ENCODE assay signal across 1 cellular context in the genomic region with DNA sequence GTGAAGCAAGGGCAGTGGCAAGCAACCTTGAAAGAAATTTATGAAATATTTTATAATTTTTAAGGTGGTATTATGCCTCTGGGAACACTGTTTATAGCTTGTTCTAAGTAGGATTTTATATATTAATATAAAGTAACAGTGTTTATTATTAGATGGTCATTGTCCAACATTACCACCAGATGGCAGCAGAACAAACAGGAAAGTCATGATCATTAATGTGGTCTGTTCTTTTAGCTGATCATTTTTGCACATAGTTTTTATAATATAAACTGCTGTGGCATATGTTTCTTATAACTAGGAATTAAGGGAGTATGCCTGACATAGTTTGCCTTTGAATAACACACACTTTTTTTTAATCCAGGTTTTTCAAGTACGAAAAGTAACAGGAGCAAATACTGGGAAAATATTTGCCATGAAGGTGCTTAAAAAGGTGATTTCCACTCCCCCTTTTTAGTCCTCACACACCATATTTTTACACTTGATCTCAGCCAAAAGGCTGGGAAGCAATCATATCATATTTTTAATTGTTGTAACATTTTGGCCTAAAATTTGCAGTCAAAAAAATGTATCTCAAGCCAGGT.
TF ChIP-seq lines count a peak whose summit lies in the region.

No MANE protein-coding gene starts in this region.

TF ChIP-seq in WTC11, 78 proteins besides CTCF, POLR2A, EP300 and RAD21 (continued from another document):
- TF ChIP-seq, protein P1, sequence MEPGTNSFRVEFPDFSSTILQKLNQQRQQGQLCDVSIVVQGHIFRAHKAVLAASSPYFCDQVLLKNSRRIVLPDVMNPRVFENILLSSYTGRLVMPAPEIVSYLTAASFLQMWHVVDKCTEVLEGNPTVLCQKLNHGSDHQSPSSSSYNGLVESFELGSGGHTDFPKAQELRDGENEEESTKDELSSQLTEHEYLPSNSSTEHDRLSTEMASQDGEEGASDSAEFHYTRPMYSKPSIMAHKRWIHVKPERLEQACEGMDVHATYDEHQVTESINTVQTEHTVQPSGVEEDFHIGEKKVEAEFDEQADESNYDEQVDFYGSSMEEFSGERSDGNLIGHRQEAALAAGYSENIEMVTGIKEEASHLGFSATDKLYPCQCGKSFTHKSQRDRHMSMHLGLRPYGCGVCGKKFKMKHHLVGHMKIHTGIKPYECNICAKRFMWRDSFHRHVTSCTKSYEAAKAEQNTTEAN (CRISPR knock-in tag; IDR thresholded peaks at IDR 0.05), result no peak
- TF ChIP-seq, protein P2, sequence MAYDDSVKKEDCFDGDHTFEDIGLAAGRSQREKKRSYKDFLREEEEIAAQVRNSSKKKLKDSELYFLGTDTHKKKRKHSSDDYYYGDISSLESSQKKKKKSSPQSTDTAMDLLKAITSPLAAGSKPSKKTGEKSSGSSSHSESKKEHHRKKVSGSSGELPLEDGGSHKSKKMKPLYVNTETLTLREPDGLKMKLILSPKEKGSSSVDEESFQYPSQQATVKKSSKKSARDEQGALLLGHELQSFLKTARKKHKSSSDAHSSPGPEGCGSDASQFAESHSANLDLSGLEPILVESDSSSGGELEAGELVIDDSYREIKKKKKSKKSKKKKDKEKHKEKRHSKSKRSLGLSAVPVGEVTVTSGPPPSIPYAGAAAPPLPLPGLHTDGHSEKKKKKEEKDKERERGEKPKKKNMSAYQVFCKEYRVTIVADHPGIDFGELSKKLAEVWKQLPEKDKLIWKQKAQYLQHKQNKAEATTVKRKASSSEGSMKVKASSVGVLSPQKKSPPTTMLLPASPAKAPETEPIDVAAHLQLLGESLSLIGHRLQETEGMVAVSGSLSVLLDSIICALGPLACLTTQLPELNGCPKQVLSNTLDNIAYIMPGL (CRISPR knock-in tag; IDR thresholded peaks at IDR 0.05), result no peak
- TF ChIP-seq, protein P3, sequence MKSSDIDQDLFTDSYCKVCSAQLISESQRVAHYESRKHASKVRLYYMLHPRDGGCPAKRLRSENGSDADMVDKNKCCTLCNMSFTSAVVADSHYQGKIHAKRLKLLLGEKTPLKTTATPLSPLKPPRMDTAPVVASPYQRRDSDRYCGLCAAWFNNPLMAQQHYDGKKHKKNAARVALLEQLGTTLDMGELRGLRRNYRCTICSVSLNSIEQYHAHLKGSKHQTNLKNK (CRISPR knock-in tag; IDR thresholded peaks at IDR 0.05), result no peak
- TF ChIP-seq ZNF416 (CRISPR knock-in tag; IDR thresholded peaks at IDR 0.05) (no peak), ZNF423 (CRISPR knock-in tag; IDR thresholded peaks at IDR 0.05) (no peak), NFATC4 (CRISPR knock-in tag; IDR thresholded peaks at IDR 0.05) (no peak)
- TF ChIP-seq, protein P4, sequence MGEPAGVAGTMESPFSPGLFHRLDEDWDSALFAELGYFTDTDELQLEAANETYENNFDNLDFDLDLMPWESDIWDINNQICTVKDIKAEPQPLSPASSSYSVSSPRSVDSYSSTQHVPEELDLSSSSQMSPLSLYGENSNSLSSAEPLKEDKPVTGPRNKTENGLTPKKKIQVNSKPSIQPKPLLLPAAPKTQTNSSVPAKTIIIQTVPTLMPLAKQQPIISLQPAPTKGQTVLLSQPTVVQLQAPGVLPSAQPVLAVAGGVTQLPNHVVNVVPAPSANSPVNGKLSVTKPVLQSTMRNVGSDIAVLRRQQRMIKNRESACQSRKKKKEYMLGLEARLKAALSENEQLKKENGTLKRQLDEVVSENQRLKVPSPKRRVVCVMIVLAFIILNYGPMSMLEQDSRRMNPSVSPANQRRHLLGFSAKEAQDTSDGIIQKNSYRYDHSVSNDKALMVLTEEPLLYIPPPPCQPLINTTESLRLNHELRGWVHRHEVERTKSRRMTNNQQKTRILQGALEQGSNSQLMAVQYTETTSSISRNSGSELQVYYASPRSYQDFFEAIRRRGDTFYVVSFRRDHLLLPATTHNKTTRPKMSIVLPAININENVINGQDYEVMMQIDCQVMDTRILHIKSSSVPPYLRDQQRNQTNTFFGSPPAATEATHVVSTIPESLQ (CRISPR knock-in tag; IDR thresholded peaks at IDR 0.05), result no peak
- TF ChIP-seq, protein P5, sequence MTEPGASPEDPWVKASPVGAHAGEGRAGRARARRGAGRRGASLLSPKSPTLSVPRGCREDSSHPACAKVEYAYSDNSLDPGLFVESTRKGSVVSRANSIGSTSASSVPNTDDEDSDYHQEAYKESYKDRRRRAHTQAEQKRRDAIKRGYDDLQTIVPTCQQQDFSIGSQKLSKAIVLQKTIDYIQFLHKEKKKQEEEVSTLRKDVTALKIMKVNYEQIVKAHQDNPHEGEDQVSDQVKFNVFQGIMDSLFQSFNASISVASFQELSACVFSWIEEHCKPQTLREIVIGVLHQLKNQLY (CRISPR knock-in tag; IDR thresholded peaks at IDR 0.05), result no peak
